23 cellular contexts compared by ENCODE assay signal in genomic region chr2:138485019-138485418, GRCh38. TPM values are rescaled to one million over a fixed set of nuclear protein-coding genes. Genes with fewer than 3 reads are reported as not detected.
A peak's percentile ranks its signal among the peaks of the same experiment; 100 is the strongest.
DNase-seq lines count a peak whose midpoint lies in the region; ATAC-seq and TF ChIP-seq lines count a peak whose summit lies in the region.
"Had no signal": no experiment of that assay in that cellular context is flagged by ENCODE, and none has a peak within 500 bp of the region (broad histone marks: within the 10 kb centered on the region; RNA-seq: fewer than 3 reads in every experiment).

No MANE protein-coding gene starts in this region.

- DNase-seq in GM04503 (ENCODE audit: low read depth), result peak; percentile 1
- DNase-seq in LHCN-M2 (ENCODE audit: low read depth), result peak; percentile 13
- DNase-seq in amniotic epithelial cell (ENCODE audit: low read depth), result peak; percentile 36
- DNase-seq in myocyte (ENCODE audit: low read depth), result peak; percentile 16
- DNase-seq in T-helper 1 cell, result no peak
- DNase-seq in H9, result no peak
- DNase-seq: BE2C, EL, GF-D8, GOT3, IMR-90, MG63, NCI-H1417, NCI-H187 treated with DMSO at 0.1 percent for 48 hours, NCI-H2227 treated with DMSO at 0.1 percent for 48 hours, NCI-H510A treated with DMSO at 0.1 percent for 48 hours, NCI-H82 had no signal

- H3K18ac ChIP-seq in H9 (ENCODE audit: insufficient read length, low read depth, low read length), result no peak overlapping the region

- no peak overlapping the region for H2BK20ac ChIP-seq in H9 (ENCODE audit: low read depth, low read length, poor library complexity, severe bottlenecking)

- H4K8ac ChIP-seq in H9 (replicated peaks; ENCODE audit: insufficient read length, low read depth, low read length), result no peak overlapping the region

- no peaks in the 10 kb centered on the region for H3K27me3 ChIP-seq in H9 (ENCODE audit: insufficient read depth, low read length)
- H3K27me3 ChIP-seq: BE2C, MG63, SJSA1 had no signal

- H2AK5ac ChIP-seq in H9 (ENCODE audit: insufficient read length, low read length), result no peak overlapping the region

- no peak for TF ChIP-seq CTCF in H9 (conservative IDR thresholded peaks at IDR 0.05)

- H2BK120ac ChIP-seq in H9 (ENCODE audit: low read depth, low read length, poor library complexity, severe bottlenecking), result no peak overlapping the region

- H3K56ac ChIP-seq in H9 (ENCODE audit: insufficient read length, low read depth, low read length), result no peak overlapping the region

- no peaks in the 10 kb centered on the region for H3K79me2 ChIP-seq in H9 (ENCODE audit: insufficient read depth, low read length)

- no peak overlapping the region for H4K91ac ChIP-seq in H9 (ENCODE audit: insufficient read length, low read depth, low read length)

- H3K9me3 ChIP-seq in H9 (ENCODE audit: control insufficient read depth, low read depth, low read length), result no peaks in the 10 kb centered on the region
- H3K9me3 ChIP-seq: BE2C, MG63, SJSA1 had no signal

- no peak overlapping the region for H2BK12ac ChIP-seq in H9 (ENCODE audit: insufficient read length, low read depth, low read length)

- H3K4me3 Mint-ChIP-seq in H9, result no peak overlapping the region

- H3K4ac ChIP-seq in H9 (ENCODE audit: low read depth, low read length), result no peak overlapping the region

- H3T11ph ChIP-seq in H9 (ENCODE audit: low read length), result no peak overlapping the region

- no peak overlapping the region for H3K14ac ChIP-seq in H9 (ENCODE audit: insufficient read depth, low read length)

- H3K4me1 Mint-ChIP-seq in H9, result no peaks in the 10 kb centered on the region

- no peak overlapping the region for H3K4me2 ChIP-seq in H9 (ENCODE audit: insufficient read depth, insufficient read length, low read length)
- H3K4me2 ChIP-seq: A549 had no signal

- H2BK5ac ChIP-seq in H9 (ENCODE audit: insufficient read length, low read length), result no peak overlapping the region

- no peak overlapping the region for H3K23ac ChIP-seq in H9 (ENCODE audit: insufficient read length, low read depth, low read length)

- H3K27me3 Mint-ChIP-seq in H9 (ENCODE audit: low read depth), result no peaks in the 10 kb centered on the region

- H3K36me3 Mint-ChIP-seq in H9 (ENCODE audit: insufficient read depth in 1 of 3, low read depth in 3 of 3), result peaks cover 0 to 4% (median 3%) of the 10 kb centered on the region in 3 experiments; a peak in 1 of 7 replicates

- no peak overlapping the region for H2AFZ ChIP-seq in H9 (ENCODE audit: low read length)

- H3K27ac ChIP-seq in H9 (ENCODE audit: insufficient read length, low read depth, low read length), result no peak overlapping the region
- H3K27ac ChIP-seq: A549, SJSA1 had no signal

- no peaks in the 10 kb centered on the region for H4K20me1 ChIP-seq in H9 (ENCODE audit: control insufficient read depth, insufficient read depth, insufficient read length)

- H3K9me3 Mint-ChIP-seq in H9, result peaks cover 4 to 5% of the 10 kb centered on the region in 2 experiments

- H2BK15ac ChIP-seq in H9 (ENCODE audit: low read depth, low read length), result no peak overlapping the region

- H3K9ac ChIP-seq in H9 (ENCODE audit: extremely low read depth, insufficient read length, low read length), result no peak overlapping the region

- H3K23me2 ChIP-seq in H9 (ENCODE audit: insufficient read length, low read depth, low read length, poor library complexity, severe bottlenecking), result no peaks in the 10 kb centered on the region

- no peak for ATAC-seq in GM21619 (IDR thresholded peaks at IDR 0.05; ENCODE audit: unreplicated experiment)
- ATAC-seq in HG02588 (IDR thresholded peaks at IDR 0.05; ENCODE audit: unreplicated experiment), result no peak
- ATAC-seq: A549, HCT116, Right ventricle myocardium inferior had no signal

- H3K4me1 ChIP-seq in H9 (ENCODE audit: insufficient read depth, low read length), result no peaks in the 10 kb centered on the region
- H3K4me1 ChIP-seq: A549, BE2C, SJSA1 had no signal

- no peak overlapping the region for H4K5ac ChIP-seq in H9 (ENCODE audit: insufficient read length, low read depth, low read length)

- no peaks in the 10 kb centered on the region for H3K79me1 ChIP-seq in H9 (ENCODE audit: insufficient read depth, low read depth, low read length, poor library complexity, severe bottlenecking)

- H3K27ac Mint-ChIP-seq in H9, result peak overlapping the region in 1 of 3 experiments; percentile 44; a peak in 1 of 7 replicates

RNA-seq across cellular contexts. Expression of gene SPOPL, which starts 16.6 kb away (rescaled TPM):
- total RNA-seq in LHCN-M2 (2014; rRNA removed), result 9.6 and 14.7 TPM in 2 replicates
- polyA plus RNA-seq in LHCN-M2 (2012), result 2.8 TPM
- 11.8 and 24.7 TPM in 2 replicates for total RNA-seq in myocyte
- 6.9 TPM for polyA plus RNA-seq in myocyte (2012)
- 13.6 and 14.6 TPM in 2 replicates for total RNA-seq in H9 (2021)

Comparison
In these comparisons a context has a peak if more than half of its experiments do, and no peak if none do; other contexts are left out.
1. DNase-seq: peak in GM04503 (single experiment), LHCN-M2 (single experiment), amniotic epithelial cell (single experiment) and myocyte (single experiment); none in T-helper 1 cell (0 of 5) and H9 (single experiment).